8 cellular contexts compared by ENCODE assay signal in the genomic region with DNA sequence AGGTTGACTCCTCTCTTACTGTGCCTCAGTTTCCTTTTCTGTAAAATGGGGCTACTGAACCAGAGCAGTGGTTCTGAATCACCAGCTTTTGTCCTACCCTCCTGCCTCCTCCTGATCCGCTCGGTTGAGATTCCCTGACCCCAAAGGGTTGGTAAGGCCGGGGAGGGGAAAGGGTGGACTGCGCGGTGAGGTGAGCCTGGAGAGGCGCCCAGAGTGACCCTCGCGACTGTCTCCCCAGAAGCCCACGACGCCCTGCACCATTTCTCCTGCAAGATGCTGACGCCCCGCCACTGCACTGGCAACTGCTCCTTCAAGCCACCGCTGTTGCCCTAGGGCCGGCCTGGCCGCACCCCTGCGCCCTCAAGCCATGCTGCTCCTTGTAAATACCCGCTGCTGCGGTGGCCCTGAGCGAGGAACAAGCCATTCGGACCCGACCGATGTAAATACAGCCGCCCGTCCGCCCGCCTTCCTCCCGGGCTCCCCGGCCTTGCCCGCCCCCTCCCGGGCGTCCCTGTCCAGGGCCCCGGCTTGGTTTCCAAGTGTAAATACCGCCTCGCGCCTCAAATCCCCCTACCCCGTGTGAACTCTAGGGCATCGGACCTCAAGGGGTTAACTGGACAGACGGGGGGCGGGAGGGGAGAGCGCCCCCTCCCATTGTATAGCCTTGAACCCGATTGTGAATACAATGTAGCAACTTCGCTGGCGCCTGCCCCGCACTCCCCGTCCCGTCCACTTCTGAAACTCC. TPM values are rescaled to one million over a fixed set of nuclear protein-coding genes. Genes with fewer than 3 reads are reported as not detected.
DNase-seq lines count a peak whose midpoint lies in the region; ATAC-seq lines count a peak whose summit lies in the region.

No MANE protein-coding gene starts in this region.

- DNase-seq in stimulated activated CD4-positive, alpha-beta T cell treated with anti-CD3 and anti-CD28 coated beads, Interleukin-4, amount 100 ng/mL, for 1 hour = peak; percentile 32
- no peak for DNase-seq in stimulated activated CD4-positive, alpha-beta T cell treated with anti-CD3 and anti-CD28 coated beads, Interleukin-1b, Interleukin-23, amount 100 ng/mL, for 48 hours
- no peak for DNase-seq in SK-N-MC (ENCODE audit: low read depth, low spot score)
- DNase-seq in effector memory CD4-positive, alpha-beta T cell = no peak
- DNase-seq in naive B cell = no peak
- no peak for DNase-seq in SHP77 treated with DMSO at 0.1 percent for 48 hours (lab: John Stamatoyannopoulos, UW)
- DNase-seq in HK-2 (ENCODE audit: unreplicated experiment) = no peak

- H3K27me3 Mint-ChIP-seq in naive B cell = peaks cover 69 to 78% (median 77%) of the 10 kb centered on the region in 3 donors

- peaks cover 55% of the 10 kb centered on the region for H3K4me1 ChIP-seq in effector memory CD4-positive, alpha-beta T cell (ENCODE audit: control insufficient read depth, insufficient read depth, low read length, poor library complexity, severe bottlenecking)

- no peaks in the 10 kb centered on the region for H3K9me3 ChIP-seq in SK-N-MC (ENCODE audit: low read depth, low read length)
- H3K9me3 ChIP-seq in effector memory CD4-positive, alpha-beta T cell (ENCODE audit: control insufficient read depth, low read length) = no peaks in the 10 kb centered on the region

- peaks cover 38 to 55% (median 53%) of the 10 kb centered on the region in 3 donors for H3K4me1 Mint-ChIP-seq in naive B cell

- H3K4me3 Mint-ChIP-seq in naive B cell = peak overlapping the region; percentile 83 to 93 (median 88)

- H3K27ac ChIP-seq in SK-N-MC = no peak overlapping the region
- no peak overlapping the region for H3K27ac ChIP-seq in effector memory CD4-positive, alpha-beta T cell (ENCODE audit: insufficient read depth, low read length, poor library complexity, severe bottlenecking)

- peaks cover 0 to 11% of the 10 kb centered on the region in 2 donors for H3K36me3 Mint-ChIP-seq in naive B cell

- ATAC-seq in naive B cell (ENCODE audit: low read depth in 2 of 2) (peak; percentile 35 to 46), HG02973 (IDR thresholded peaks at IDR 0.05; ENCODE audit: unreplicated experiment) (no peak)

- H3K36me3 ChIP-seq in SK-N-MC (ENCODE audit: insufficient read depth, low read length) = no peaks in the 10 kb centered on the region
- no peaks in the 10 kb centered on the region for H3K36me3 ChIP-seq in effector memory CD4-positive, alpha-beta T cell (ENCODE audit: control insufficient read depth, insufficient read depth, low read length)

- peak overlapping the region; percentile 77 for H3K4me3 ChIP-seq in SK-N-MC
- H3K4me3 ChIP-seq in effector memory CD4-positive, alpha-beta T cell (ENCODE audit: insufficient read depth, low read depth, low read length, poor library complexity, severe bottlenecking) = peak overlapping the region; percentile 65

- H3K9me3 Mint-ChIP-seq in naive B cell = peaks cover 0 to 3% (median 0%) of the 10 kb centered on the region in 7 donors

- peaks cover 68% of the 10 kb centered on the region for H3K27me3 ChIP-seq in effector memory CD4-positive, alpha-beta T cell (replicated peaks; ENCODE audit: control insufficient read depth, insufficient read depth, low read length, poor library complexity, severe bottlenecking)

- H3K27ac Mint-ChIP-seq in naive B cell = peak overlapping the region in 4 of 6 donors; percentile 28 to 96 (median 62)

- H3K9ac ChIP-seq in SK-N-MC (ENCODE audit: insufficient read length) = no peak overlapping the region

RNA-seq across cellular contexts. Expression of a gene that starts 6.2 kb away (rescaled TPM):
- not detected for polyA plus RNA-seq in naive B cell (ENCODE audit: low read depth in 6 of 6)

RNA-seq across cellular contexts. Expression of a gene that starts 8.4 kb away (rescaled TPM):
- polyA plus RNA-seq in naive B cell (ENCODE audit: low read depth in 6 of 6) = under 1 TPM in 3 of 6 donors, not detected in 3; 0.07 to 0.19 (median 0.13) TPM
